In the genomic region with DNA sequence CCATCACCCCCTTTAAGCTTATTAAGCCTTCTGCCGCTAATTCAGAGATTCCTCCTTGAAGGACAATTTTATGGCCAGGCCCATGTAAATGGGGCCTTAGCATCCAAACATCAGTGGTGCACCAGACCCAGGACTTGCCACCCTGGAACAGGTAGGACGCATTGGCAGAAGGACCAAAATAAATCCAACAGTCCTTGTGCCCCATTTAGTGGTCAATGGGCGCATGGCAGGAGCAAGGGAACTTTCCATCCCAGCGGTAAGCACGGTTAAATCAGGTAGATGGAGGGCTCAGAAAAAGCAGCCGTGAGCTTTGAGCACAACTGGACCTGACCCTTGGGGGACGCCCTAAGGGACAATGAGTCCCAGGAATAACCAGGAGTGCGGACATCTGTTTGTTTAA, we compare ENCODE assay signal across 29 cellular contexts.
"Had no signal": no experiment of that assay in that cellular context is flagged by ENCODE, and none has a peak within 500 bp of the region (broad histone marks: within the 10 kb centered on the region; RNA-seq: fewer than 3 reads in every experiment).

No MANE protein-coding gene starts in this region.

- DNase-seq: activated CD4-positive, alpha-beta memory T cell treated with anti-CD3 and anti-CD28 coated beads for 36 hours; activated CD4-positive, alpha-beta T cell treated with anti-CD3 and anti-CD28 coated beads for 36 hours; activated CD4-positive, alpha-beta T cell treated with anti-CD3 and anti-CD28 coated beads, Interleukin-2, amount 10 ng/mL, durations not matched to agents 24 days and 14 days; activated CD4-positive, CD25-positive, alpha-beta regulatory T cell; activated CD4-positive, CD25-positive, alpha-beta regulatory T cell treated with anti-CD3 and anti-CD28 coated beads, Interleukin-2, amount 50 U/mL, for 72 hours; activated CD8-positive, alpha-beta memory T cell treated with anti-CD3 and anti-CD28 coated beads, Interleukin-2, amount 10 ng/mL, durations not matched to agents 7 days and 5 days; activated CD8-positive, alpha-beta memory T cell treated with anti-CD3 and anti-CD28 coated beads, Interleukin-2, amount 50 U/mL, for 48 hours; activated CD8-positive, alpha-beta T cell treated with anti-CD3 and anti-CD28 coated beads, Interleukin-2, amount 10 ng/mL, durations not matched to agents 7 days and 5 days; activated gamma-delta T cell; activated naive CD4-positive, alpha-beta T cell; activated naive CD4-positive, alpha-beta T cell treated with anti-CD3 and anti-CD28 coated beads, Interleukin-2, amount 10 ng/mL, durations not matched to agents 7 days and 5 days; activated naive CD8-positive, alpha-beta T cell treated with anti-CD3 and anti-CD28 coated beads, Interleukin-2, amount 10 ng/mL, durations not matched to agents 7 days and 5 days; activated T-cell treated with anti-CD3 and anti-CD28 coated beads for 4 hours; activated T-cell treated with anti-CD3 and anti-CD28 coated beads, Interleukin-2, amount 50 U/mL, for 24 hours; activated T-cell treated with anti-CD3 and anti-CD28 coated beads, Interleukin-2, amount 50 U/mL, for 72 hours; caudate nucleus; dorsolateral prefrontal cortex; effector memory CD4-positive, alpha-beta T cell; erythroblast; foreskin keratinocyte; gastrocnemius medialis; glutamatergic neuron; heart left ventricle; T-helper 1 cell; T-helper 17 cell; T1000 had no signal

- H3K27me3 ChIP-seq: esophagus muscularis mucosa, foreskin keratinocyte, gastrocnemius medialis, heart left ventricle had no signal

- H3K27ac ChIP-seq: coronary artery, dorsolateral prefrontal cortex, esophagus muscularis mucosa, foreskin keratinocyte, gastrocnemius medialis, heart left ventricle had no signal

- H3K36me3 ChIP-seq: esophagus muscularis mucosa, gastrocnemius medialis, heart left ventricle had no signal

- H3K4me1 ChIP-seq: esophagus muscularis mucosa, foreskin keratinocyte, gastrocnemius medialis, heart left ventricle had no signal

- H3K4me3 ChIP-seq: coronary artery, dorsolateral prefrontal cortex, esophagus muscularis mucosa, gastrocnemius medialis, heart left ventricle had no signal

- ATAC-seq: activated CD4-positive, alpha-beta T cell treated with anti-CD3 and anti-CD28 coated beads for 36 hours; activated CD8-positive, alpha-beta memory T cell treated with anti-CD3 and anti-CD28 coated beads, Interleukin-2, amount 10 ng/mL, durations not matched to agents 7 days and 5 days; activated CD8-positive, alpha-beta T cell treated with anti-CD3 and anti-CD28 coated beads, Interleukin-2, amount 10 ng/mL, durations not matched to agents 7 days and 5 days; activated naive CD4-positive, alpha-beta T cell treated with anti-CD3 and anti-CD28 coated beads, Interleukin-2, amount 50 U/mL, for 72 hours; activated T-cell treated with anti-CD3 and anti-CD28 coated beads, Interleukin-2, amount 50 U/mL, for 72 hours; foreskin keratinocyte; gastrocnemius medialis; heart left ventricle; T-helper 17 cell had no signal
